Comparison of ENCODE assay signal across 21 cellular contexts in the genomic region with DNA sequence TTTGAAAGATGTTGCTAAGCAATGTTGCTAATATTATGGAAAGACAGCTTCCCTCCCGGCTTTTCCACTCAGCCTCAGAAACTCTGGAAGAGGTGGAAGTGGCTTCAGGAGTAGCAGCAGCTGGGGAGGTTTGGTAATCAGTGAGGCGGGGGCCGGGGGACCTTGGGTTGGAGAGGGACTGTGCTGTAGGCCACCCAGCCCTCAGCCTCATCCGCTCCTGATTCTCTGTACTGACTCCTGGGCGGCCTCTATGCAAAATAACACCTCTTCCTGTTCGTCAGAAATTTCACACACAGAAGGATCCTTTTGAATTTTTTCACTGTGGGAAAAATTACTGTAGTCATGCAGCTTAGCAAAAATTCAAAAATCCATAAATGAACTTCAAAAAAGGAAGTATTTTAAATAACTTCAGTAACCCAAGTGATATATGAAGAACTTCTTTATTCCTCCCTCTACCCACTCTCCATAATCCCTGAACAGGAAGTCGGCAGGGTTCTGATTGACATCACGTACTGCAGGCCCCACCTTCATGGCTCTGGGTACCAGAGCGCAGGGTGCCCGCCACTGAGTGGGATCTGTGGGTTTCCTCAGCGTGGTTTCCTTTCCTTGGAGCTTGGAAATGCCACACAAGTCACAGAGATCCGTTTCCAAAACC. TPM values are rescaled to one million over a fixed set of nuclear protein-coding genes. Genes with fewer than 3 reads are reported as not detected.
DNase-seq lines count a peak whose midpoint lies in the region; ATAC-seq lines count a peak whose summit lies in the region.
"Had no signal": no experiment of that assay in that cellular context is flagged by ENCODE, and none has a peak within 500 bp of the region (broad histone marks: within the 10 kb centered on the region; RNA-seq: fewer than 3 reads in every experiment).

No MANE protein-coding gene starts in this region.

- H3K27ac Mint-ChIP-seq in activated T-helper 17 cell treated with anti-CD3 and anti-CD28 coated beads, Interleukin-2, amount 50 U/mL, for 72 hours = peak overlapping the region; percentile 38
- H3K27ac Mint-ChIP-seq in stimulated activated naive B cell treated with anti-CD40 and anti-IgM and Interleukin-4, amounts not matched to agents 10 μg/mL and 1 μg/mL and 100 μg/mL, for 72 hours = no peak overlapping the region
- H3K27ac Mint-ChIP-seq: activated naive CD8-positive, alpha-beta T cell treated with anti-CD3 and anti-CD28 coated beads, Interleukin-2, amount 10 ng/mL, durations not matched to agents 7 days and 5 days; progenitor cell of endocrine pancreas; stimulated activated memory B cell treated with anti-CD40 and anti-IgM and Interleukin-4, amounts not matched to agents 10 μg/mL and 1 μg/mL and 100 μg/mL, for 72 hours had no signal

- H3K4me3 Mint-ChIP-seq in activated T-helper 17 cell treated with anti-CD3 and anti-CD28 coated beads, Interleukin-2, amount 50 U/mL, for 72 hours = peak overlapping the region; percentile 48
- H3K4me3 Mint-ChIP-seq in stimulated activated naive B cell treated with anti-CD40 and anti-IgM and Interleukin-4, amounts not matched to agents 10 μg/mL and 1 μg/mL and 100 μg/mL, for 72 hours = peak overlapping the region in 1 of 2 donors; percentile 17
- no peak overlapping the region for H3K4me3 Mint-ChIP-seq in activated T-cell treated with anti-CD3 and anti-CD28 coated beads, Interleukin-2, amount 50 U/mL, for 4 hours
- H3K4me3 Mint-ChIP-seq: activated naive CD8-positive, alpha-beta T cell treated with anti-CD3 and anti-CD28 coated beads, Interleukin-2, amount 10 ng/mL, durations not matched to agents 7 days and 5 days; stimulated activated memory B cell treated with anti-CD40 and anti-IgM and Interleukin-4, amounts not matched to agents 10 μg/mL and 1 μg/mL and 100 μg/mL, for 72 hours had no signal

- DNase-seq in NCI-H82 (lab: John Stamatoyannopoulos, UW) = peak; percentile 39
- DNase-seq in NCI-H82 treated with DMSO at 0.1 percent for 48 hours (lab: John Stamatoyannopoulos, UW; ENCODE audit: unreplicated experiment) = no peak
- DNase-seq in MV-4-11 (lab: John Stamatoyannopoulos, UW) = peak; percentile 84
- DNase-seq in stimulated activated naive B cell treated with anti-CD40 and anti-IgM and Interleukin-4, amounts not matched to agents 10 μg/mL and 1 μg/mL and 100 μg/mL, for 72 hours = no peak
- DNase-seq in activated T-cell treated with anti-CD3 and anti-CD28 coated beads, Interleukin-2, amount 50 U/mL, for 4 hours = no peak
- DNase-seq: activated CD4-positive, alpha-beta T cell treated with anti-CD3 and anti-CD28 coated beads, Interleukin-2, amount 50 U/mL, for 48 hours; activated naive CD8-positive, alpha-beta T cell treated with anti-CD3 and anti-CD28 coated beads, Interleukin-2, amount 10 ng/mL, durations not matched to agents 7 days and 5 days; activated T-cell treated with anti-CD3 and anti-CD28 coated beads, Interleukin-2, amount 50 U/mL, for 1 hour; cortex of kidney; DMS79; erythroblast; gastrocnemius medialis; NCI-H1694 treated with DMSO at 0.1 percent for 48 hours; spleen; tibial artery had no signal

- H3K9me3 Mint-ChIP-seq in activated T-helper 17 cell treated with anti-CD3 and anti-CD28 coated beads, Interleukin-2, amount 50 U/mL, for 72 hours = no peaks in the 10 kb centered on the region
- H3K9me3 Mint-ChIP-seq in stimulated activated naive B cell treated with anti-CD40 and anti-IgM and Interleukin-4, amounts not matched to agents 10 μg/mL and 1 μg/mL and 100 μg/mL, for 72 hours = no peaks in the 10 kb centered on the region
- H3K9me3 Mint-ChIP-seq in activated T-cell treated with anti-CD3 and anti-CD28 coated beads, Interleukin-2, amount 50 U/mL, for 4 hours = no peaks in the 10 kb centered on the region
- H3K9me3 Mint-ChIP-seq: activated naive CD8-positive, alpha-beta T cell treated with anti-CD3 and anti-CD28 coated beads, Interleukin-2, amount 10 ng/mL, durations not matched to agents 7 days and 5 days; stimulated activated memory B cell treated with anti-CD40 and anti-IgM and Interleukin-4, amounts not matched to agents 10 μg/mL and 1 μg/mL and 100 μg/mL, for 72 hours had no signal

- H3K36me3 Mint-ChIP-seq in activated T-helper 17 cell treated with anti-CD3 and anti-CD28 coated beads, Interleukin-2, amount 50 U/mL, for 72 hours (ENCODE audit: low read depth) = peaks cover 12% of the 10 kb centered on the region
- no peaks in the 10 kb centered on the region for H3K36me3 Mint-ChIP-seq in stimulated activated naive B cell treated with anti-CD40 and anti-IgM and Interleukin-4, amounts not matched to agents 10 μg/mL and 1 μg/mL and 100 μg/mL, for 72 hours
- peaks cover 5% of the 10 kb centered on the region for H3K36me3 Mint-ChIP-seq in activated T-cell treated with anti-CD3 and anti-CD28 coated beads, Interleukin-2, amount 50 U/mL, for 4 hours (ENCODE audit: insufficient read depth)
- H3K36me3 Mint-ChIP-seq: activated naive CD8-positive, alpha-beta T cell treated with anti-CD3 and anti-CD28 coated beads, Interleukin-2, amount 10 ng/mL, durations not matched to agents 7 days and 5 days; brain had no signal

- H3K4me1 Mint-ChIP-seq in activated T-helper 17 cell treated with anti-CD3 and anti-CD28 coated beads, Interleukin-2, amount 50 U/mL, for 72 hours = peaks cover 12% of the 10 kb centered on the region
- peaks cover 11 to 17% of the 10 kb centered on the region in 2 donors for H3K4me1 Mint-ChIP-seq in stimulated activated naive B cell treated with anti-CD40 and anti-IgM and Interleukin-4, amounts not matched to agents 10 μg/mL and 1 μg/mL and 100 μg/mL, for 72 hours
- H3K4me1 Mint-ChIP-seq in activated T-cell treated with anti-CD3 and anti-CD28 coated beads, Interleukin-2, amount 50 U/mL, for 4 hours (ENCODE audit: low read depth) = peaks cover 16% of the 10 kb centered on the region

- ATAC-seq in activated T-helper 17 cell treated with anti-CD3 and anti-CD28 coated beads, Interleukin-2, amount 50 U/mL, for 72 hours (replicated peaks) = peak; percentile 42
- peak; percentile 44 to 62 for ATAC-seq in stimulated activated naive B cell treated with anti-CD40 and anti-IgM and Interleukin-4, amounts not matched to agents 10 μg/mL and 1 μg/mL and 100 μg/mL, for 72 hours (replicated peaks)
- ATAC-seq in HG03521 (IDR thresholded peaks at IDR 0.05; ENCODE audit: unreplicated experiment) = no peak
- ATAC-seq in HG02938 (IDR thresholded peaks at IDR 0.05; ENCODE audit: unreplicated experiment) = no peak
- ATAC-seq in activated T-cell treated with anti-CD3 and anti-CD28 coated beads, Interleukin-2, amount 50 U/mL, for 4 hours = no peak
- ATAC-seq: stimulated activated memory B cell treated with anti-CD40 and anti-IgM and Interleukin-4, amounts not matched to agents 10 μg/mL and 1 μg/mL and 100 μg/mL, for 72 hours had no signal

- H3K27me3 Mint-ChIP-seq in activated T-helper 17 cell treated with anti-CD3 and anti-CD28 coated beads, Interleukin-2, amount 50 U/mL, for 72 hours = no peaks in the 10 kb centered on the region
- H3K27me3 Mint-ChIP-seq in stimulated activated naive B cell treated with anti-CD40 and anti-IgM and Interleukin-4, amounts not matched to agents 10 μg/mL and 1 μg/mL and 100 μg/mL, for 72 hours = peaks cover 44 to 69% of the 10 kb centered on the region in 2 donors
- peaks cover 4% of the 10 kb centered on the region for H3K27me3 Mint-ChIP-seq in activated T-cell treated with anti-CD3 and anti-CD28 coated beads, Interleukin-2, amount 50 U/mL, for 4 hours (ENCODE audit: low read depth)
- H3K27me3 Mint-ChIP-seq: progenitor cell of endocrine pancreas had no signal

RNA-seq across cellular contexts. Expression of gene RAP1GAP2, which starts 51.5 kb away (rescaled TPM):
- total RNA-seq in activated T-helper 17 cell treated with anti-CD3 and anti-CD28 coated beads, Interleukin-2, amount 50 U/mL, for 72 hours = 1 to 10 TPM in 1 of 2 donors, under 1 TPM in 1; 0.77 to 1.6 TPM
- 1 to 10 TPM in 2 of 3 donors, under 1 TPM in 1; 0.29 to 1.6 (median 1.2) TPM for total RNA-seq in activated T-cell treated with anti-CD3 and anti-CD28 coated beads, Interleukin-2, amount 50 U/mL, for 4 hours

Comparison
In these comparisons a context has a peak if more than half of its experiments do, and no peak if none do; other contexts are left out.
1. DNase-seq: peak in NCI-H82 (single experiment) and MV-4-11 (single experiment); none in NCI-H82 treated with DMSO at 0.1 percent for 48 hours (single experiment), stimulated activated naive B cell treated with anti-CD40 and anti-IgM and Interleukin-4, amounts not matched to agents 10 μg/mL and 1 μg/mL and 100 μg/mL, for 72 hours (single experiment) and activated T-cell treated with anti-CD3 and anti-CD28 coated beads, Interleukin-2, amount 50 U/mL, for 4 hours (single experiment).
2. ATAC-seq: peak in activated T-helper 17 cell treated with anti-CD3 and anti-CD28 coated beads, Interleukin-2, amount 50 U/mL, for 72 hours (single experiment) and stimulated activated naive B cell treated with anti-CD40 and anti-IgM and Interleukin-4, amounts not matched to agents 10 μg/mL and 1 μg/mL and 100 μg/mL, for 72 hours (2 of 2); none in HG03521 (single experiment), HG02938 (single experiment) and activated T-cell treated with anti-CD3 and anti-CD28 coated beads, Interleukin-2, amount 50 U/mL, for 4 hours (0 of 2).